Comparison of ENCODE assay signal across 8 cellular contexts in genomic region chr2:87485884-87486283, GRCh38.
DNase-seq lines count a peak whose midpoint lies in the region; ATAC-seq, FAIRE-seq and TF ChIP-seq lines count a peak whose summit lies in the region.
"Not testable (repeated sequence)": the region's sequence is repeated elsewhere in the genome, so short reads cannot be mapped to it uniquely, and the experiment has no call there.

No MANE protein-coding gene starts in this region.

- not testable (repeated sequence) for H3K36me3 Mint-ChIP-seq in activated CD4-positive, alpha-beta T cell treated with anti-CD3 and anti-CD28 coated beads, Interleukin-2, amount 10 ng/mL, durations not matched to agents 7 days and 5 days (ENCODE audit: low read depth); naive B cell

- not testable (repeated sequence) for TF ChIP-seq CTCF in endothelial cell of umbilical vein (IDR thresholded peaks at IDR 0.05; ENCODE audit: extremely low read depth in 1 of 2, insufficient read depth in 1 of 2, low read depth in 1 of 2, low read length in 2 of 2); upper lobe of right lung (IDR thresholded peaks at IDR 0.05)

- not testable (repeated sequence) for TF ChIP-seq POLR2A in endothelial cell of umbilical vein (IDR thresholded peaks at IDR 0.05; ENCODE audit: low read depth, low read length)

- not testable (repeated sequence) for H3K4me1 ChIP-seq in endothelial cell of umbilical vein (ENCODE audit: control insufficient read depth, extremely low read depth, insufficient read depth, low read length); upper lobe of right lung

- DNase-seq in activated CD4-positive, alpha-beta T cell treated with anti-CD3 and anti-CD28 coated beads, Interleukin-2, amount 10 ng/mL, durations not matched to agents 7 days and 5 days = peak; percentile 66
- not testable (repeated sequence) for DNase-seq in endothelial cell of umbilical vein (ENCODE audit: low read depth, low spot score); upper lobe of right lung
- peak; percentile 32 for DNase-seq in naive B cell

- not testable (repeated sequence) for H3K9me3 ChIP-seq in endothelial cell of umbilical vein (replicated peaks; ENCODE audit: control insufficient read depth, insufficient read depth, low read length); upper lobe of right lung

- not testable (repeated sequence) for H3K27ac ChIP-seq in endothelial cell of umbilical vein (ENCODE audit: insufficient read depth, low read depth, low read length); upper lobe of right lung

- H3K9ac ChIP-seq in endothelial cell of umbilical vein (replicated peaks; ENCODE audit: extremely low read depth, insufficient read depth, low read length) = not testable (repeated sequence)

- H3K9me3 Mint-ChIP-seq in activated CD4-positive, alpha-beta T cell treated with anti-CD3 and anti-CD28 coated beads, Interleukin-2, amount 10 ng/mL, durations not matched to agents 7 days and 5 days; naive B cell: not testable (repeated sequence)

- dilution Hi-C loops in endothelial cell of umbilical vein (cut with MboI; ENCODE audit: extremely low pct_ligation_motif_present, low sequenced_read_pairs) = not testable (repeated sequence)

- H3K4me2 ChIP-seq in endothelial cell of umbilical vein (ENCODE audit: insufficient read depth, low read length) = not testable (repeated sequence)

- H4K20me1 ChIP-seq in endothelial cell of umbilical vein (replicated peaks; ENCODE audit: control insufficient read depth, extremely low read depth, insufficient read depth, low read length) = not testable (repeated sequence)

- peak overlapping the region; percentile 90 for H3K27ac Mint-ChIP-seq in activated CD4-positive, alpha-beta T cell treated with anti-CD3 and anti-CD28 coated beads, Interleukin-2, amount 10 ng/mL, durations not matched to agents 7 days and 5 days
- peak overlapping the region in 2 of 6 donors; percentile 47 to 67 for H3K27ac Mint-ChIP-seq in naive B cell

- peaks cover 27% of the 10 kb centered on the region for H3K4me1 Mint-ChIP-seq in activated CD4-positive, alpha-beta T cell treated with anti-CD3 and anti-CD28 coated beads, Interleukin-2, amount 10 ng/mL, durations not matched to agents 7 days and 5 days
- H3K4me1 Mint-ChIP-seq in naive B cell = peaks cover 0 to 10% (median 3%) of the 10 kb centered on the region in 3 donors

- not testable (repeated sequence) for H3K36me3 ChIP-seq in endothelial cell of umbilical vein (ENCODE audit: control insufficient read depth in 2 of 2, extremely low read depth in 1 of 2, insufficient read depth in 2 of 2, low read length in 2 of 2); upper lobe of right lung

- POLR2A ChIA-PET in activated CD4-positive, alpha-beta T cell treated with anti-CD3 and anti-CD28 coated beads, Interleukin-2, amount 10 ng/mL, durations not matched to agents 7 days and 5 days (lab: Charles Lee); endothelial cell of umbilical vein (lab: Charles Lee): not testable (repeated sequence)

- peak; percentile 81 for FAIRE-seq in endothelial cell of umbilical vein (lab: Jason Lieb, UNC)

- not testable (repeated sequence) for H3K4me3 Mint-ChIP-seq in activated CD4-positive, alpha-beta T cell treated with anti-CD3 and anti-CD28 coated beads, Interleukin-2, amount 10 ng/mL, durations not matched to agents 7 days and 5 days
- H3K4me3 Mint-ChIP-seq in naive B cell = peak overlapping the region in 1 of 8 donors; percentile 70

- peaks cover 64% of the 10 kb centered on the region for H3K79me2 ChIP-seq in endothelial cell of umbilical vein (ENCODE audit: control insufficient read depth, insufficient read depth, low read length)

- H3K27me3 ChIP-seq in endothelial cell of umbilical vein (ENCODE audit: control insufficient read depth in 2 of 2, insufficient read depth in 2 of 2, low read length in 2 of 2); upper lobe of right lung: not testable (repeated sequence)

- ATAC-seq in GM18858 (IDR thresholded peaks at IDR 0.05; ENCODE audit: unreplicated experiment) (peak; percentile 86), GM21526 (IDR thresholded peaks at IDR 0.05; ENCODE audit: low FRiP score, unreplicated experiment) (peak; percentile 85), HG02981 (IDR thresholded peaks at IDR 0.05; ENCODE audit: unreplicated experiment) (peak; percentile 93), HG03575 (IDR thresholded peaks at IDR 0.05; ENCODE audit: extremely low read depth, insufficient number of reproducible peaks, low FRiP score, unreplicated experiment) (peak; percentile 79), naive B cell (ENCODE audit: low read depth in 2 of 2) (peak; percentile 96), upper lobe of right lung (peak; percentile 91)

- not testable (repeated sequence) for H3K9me1 ChIP-seq in endothelial cell of umbilical vein (replicated peaks; ENCODE audit: control insufficient read depth, extremely low read depth, insufficient read depth, low read length)

- H3K27me3 Mint-ChIP-seq in activated CD4-positive, alpha-beta T cell treated with anti-CD3 and anti-CD28 coated beads, Interleukin-2, amount 10 ng/mL, durations not matched to agents 7 days and 5 days; naive B cell: not testable (repeated sequence)

- not testable (repeated sequence) for H2AFZ ChIP-seq in endothelial cell of umbilical vein (ENCODE audit: low read depth, low read length)

- CTCF ChIA-PET in activated CD4-positive, alpha-beta T cell treated with anti-CD3 and anti-CD28 coated beads, Interleukin-2, amount 10 ng/mL, durations not matched to agents 7 days and 5 days (lab: Charles Lee); endothelial cell of umbilical vein (lab: Charles Lee): not testable (repeated sequence)

- intact Hi-C loops in endothelial cell of umbilical vein (cut with micrococcal nuclease); upper lobe of right lung (cut with DNase I): not testable (repeated sequence)

- not testable (repeated sequence) for H3K4me3 ChIP-seq in endothelial cell of umbilical vein (replicated peaks in 1 of 3; ENCODE audit: insufficient read depth in 1 of 3, low read depth in 1 of 3, low read length in 3 of 3); upper lobe of right lung

- not testable (repeated sequence) for BruUV-seq in endothelial cell of umbilical vein (replicated peaks; lab: Mats Ljungman, UMichigan)
